28 cellular contexts compared by ENCODE assay signal in the genomic region with DNA sequence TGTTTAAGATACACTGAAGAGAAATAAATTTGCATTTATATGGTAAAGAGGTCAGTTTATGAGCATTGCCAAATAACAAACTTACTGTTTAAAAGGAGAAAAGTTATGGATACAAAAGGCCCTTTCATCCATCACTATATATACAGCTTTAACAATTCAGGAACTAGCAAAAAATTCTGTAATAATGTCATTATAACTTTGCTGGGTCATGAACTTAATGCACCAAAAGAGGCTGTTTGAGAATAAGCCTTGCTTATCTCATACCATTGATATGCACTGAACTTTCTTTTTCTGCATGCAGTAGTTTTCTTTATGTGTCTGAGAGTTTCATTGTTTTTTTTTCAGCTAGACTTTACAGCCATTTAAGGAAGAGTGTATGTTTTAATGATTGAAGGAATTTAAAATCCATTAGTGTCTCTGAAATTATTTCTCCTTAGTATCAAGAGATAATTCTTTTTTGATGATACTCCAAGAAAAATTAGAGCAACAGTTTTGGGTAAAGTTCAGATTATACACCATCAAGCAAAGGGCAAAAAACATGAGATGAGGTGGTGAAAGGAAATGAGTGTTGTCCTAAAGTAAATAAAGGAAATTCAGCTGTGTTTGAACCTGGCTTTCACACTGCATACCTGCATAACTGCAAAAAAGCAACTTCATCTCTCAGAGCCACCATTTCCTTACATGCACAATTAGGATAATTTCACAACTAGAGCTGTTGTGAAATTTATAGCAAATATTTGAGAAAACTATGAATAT.
DNase-seq lines count a peak whose midpoint lies in the region; ATAC-seq, FAIRE-seq and TF ChIP-seq lines count a peak whose summit lies in the region.
"Had no signal": no experiment of that assay in that cellular context is flagged by ENCODE, and none has a peak within 500 bp of the region (broad histone marks: within the 10 kb centered on the region; RNA-seq: fewer than 3 reads in every experiment).

No MANE protein-coding gene starts in this region.

- FAIRE-seq in H1 (lab: Jason Lieb, UNC) = no peak
- FAIRE-seq: A204.1, RCC 7860 had no signal

- H3K36me3 ChIP-seq in ACC112 (ENCODE audit: insufficient read depth, low read length) (no peaks in the 10 kb centered on the region), H1 (ENCODE audit: control insufficient read depth in 2 of 4, insufficient read depth in 4 of 4, low read length in 3 of 4) (no peaks in the 10 kb centered on the region), left lung (no peaks in the 10 kb centered on the region), upper lobe of left lung (no peaks in the 10 kb centered on the region), SJCRH30 (no peaks in the 10 kb centered on the region)
- H3K36me3 ChIP-seq: HAP-1, MG63, uterus had no signal

- H3K56ac ChIP-seq in H1 (replicated peaks; ENCODE audit: insufficient read length, low read depth, low read length) = no peak overlapping the region

- H3K4me1 ChIP-seq in ACC112 (ENCODE audit: control insufficient read depth, insufficient read depth, low read length, unreplicated experiment) (peaks cover 8% of the 10 kb centered on the region), H1 (replicated peaks in 1 of 4; ENCODE audit: control insufficient read depth in 3 of 4, insufficient read depth in 4 of 4, low read length in 3 of 4) (no peaks in the 10 kb centered on the region), left lung (no peaks in the 10 kb centered on the region), upper lobe of left lung (no peaks in the 10 kb centered on the region), SJCRH30 (no peaks in the 10 kb centered on the region)
- H3K4me1 ChIP-seq: uterus had no signal

- POLR2A ChIA-PET in H1 (lab: Charles Lee; ENCODE audit: partially characterized antibody) = no interaction called here

- H3K4me3 ChIP-seq in ACC112 (ENCODE audit: low read depth, low read length) (no peak overlapping the region), H1 (ENCODE audit: extremely low read depth in 1 of 4, insufficient read depth in 2 of 4, low read depth in 3 of 4, low read length in 4 of 4) (no peak overlapping the region), left lung (no peak overlapping the region), upper lobe of left lung (no peak overlapping the region), SJCRH30 (no peak overlapping the region)
- H3K4me3 ChIP-seq: dorsolateral prefrontal cortex, HAP-1, MG63, uterus had no signal

- intact Hi-C loops in left lung (cut with DNase I) = no loop called here

- no peaks in the 10 kb centered on the region for H3K9me3 ChIP-seq in H1 (ENCODE audit: insufficient read depth in 2 of 2, low read depth in 1 of 2, low read length in 1 of 2)
- no peaks in the 10 kb centered on the region for H3K9me3 ChIP-seq in left lung
- H3K9me3 ChIP-seq in upper lobe of left lung = no peaks in the 10 kb centered on the region
- no peaks in the 10 kb centered on the region for H3K9me3 ChIP-seq in SJCRH30 (replicated peaks)
- H3K9me3 ChIP-seq: HAP-1, MG63, uterus had no signal

- no peak overlapping the region for H2AK5ac ChIP-seq in H1 (ENCODE audit: low read depth, low read length)

- no peaks in the 10 kb centered on the region for H3K23me2 ChIP-seq in H1 (ENCODE audit: low read depth, low read length)

- H4K91ac ChIP-seq in H1 (replicated peaks; ENCODE audit: insufficient read length, low read length) = no peak overlapping the region

- H2BK120ac ChIP-seq in H1 (replicated peaks; ENCODE audit: low read depth, low read length) = no peak overlapping the region

- no peak overlapping the region for H2BK12ac ChIP-seq in H1 (ENCODE audit: low read depth, low read length)

- H3K27me3 ChIP-seq in ACC112 (ENCODE audit: insufficient read depth, low read length) = no peaks in the 10 kb centered on the region
- no peaks in the 10 kb centered on the region for H3K27me3 ChIP-seq in H1 (replicated peaks in 1 of 4; ENCODE audit: control insufficient read depth in 3 of 4, extremely low read depth in 1 of 4, insufficient read depth in 3 of 4, low read length in 3 of 4)
- H3K27me3 ChIP-seq in left lung = no peaks in the 10 kb centered on the region
- H3K27me3 ChIP-seq in upper lobe of left lung = no peaks in the 10 kb centered on the region
- no peaks in the 10 kb centered on the region for H3K27me3 ChIP-seq in SJCRH30
- H3K27me3 ChIP-seq: MG63, uterus had no signal

- TF ChIP-seq POLR2A in H1 (IDR thresholded peaks at IDR 0.05; ENCODE audit: control extremely low read depth in 1 of 2, low read depth in 2 of 2, low read length in 2 of 2) = no peak
- no peak for TF ChIP-seq POLR2A in upper lobe of left lung (IDR thresholded peaks at IDR 0.05)

- H3K4me1 Mint-ChIP-seq in glutamatergic neuron (ENCODE audit: low read depth, unreplicated experiment) = no peaks in the 10 kb centered on the region
- H3K4me1 Mint-ChIP-seq: activated CD4-positive, alpha-beta T cell treated with anti-CD3 and anti-CD28 coated beads for 36 hours; memory B cell; T-helper 17 cell had no signal

- no peak overlapping the region for H2BK15ac ChIP-seq in H1 (ENCODE audit: low read length)

- TF ChIP-seq RAD21 in H1 (IDR thresholded peaks at IDR 0.05 in 1 of 2, conservative IDR thresholded peaks at IDR 0.05 in 1 of 2; ENCODE audit: low read depth in 2 of 2, low read length in 2 of 2) = no peak

- H3K9me3 Mint-ChIP-seq in glutamatergic neuron (ENCODE audit: unreplicated experiment) = no peaks in the 10 kb centered on the region
- H3K9me3 Mint-ChIP-seq: CD4-positive, alpha-beta T cell; memory B cell had no signal

- TF ChIP-seq EP300 in H1 (IDR thresholded peaks at IDR 0.05; ENCODE audit: borderline replicate concordance in 1 of 2, low read depth in 2 of 2, low read length in 2 of 2) = no peak
- no peak for TF ChIP-seq EP300 in upper lobe of left lung (IDR thresholded peaks at IDR 0.05)

- H4K8ac ChIP-seq in H1 (ENCODE audit: extremely low read depth, insufficient read depth, low read length) = no peak overlapping the region

- H3K9ac ChIP-seq in H1 (replicated peaks in 1 of 4; ENCODE audit: extremely low read depth in 1 of 4, low read depth in 3 of 4, low read length in 3 of 4) = no peak overlapping the region

- CTCF ChIA-PET in H1 (lab: Charles Lee; ENCODE audit: partially characterized antibody) = interaction anchor here (0.7 kb wide), 1 partner anchor 162 kb away, joined by 4 read pairs; no protein-coding TSS in a partner anchor

- H4K5ac ChIP-seq in H1 (ENCODE audit: insufficient read length, low read depth, low read length) = no peak overlapping the region

- no peak overlapping the region for H2BK5ac ChIP-seq in H1 (ENCODE audit: low read depth, low read length)

- H3K23ac ChIP-seq in H1 (ENCODE audit: insufficient read length) = no peak overlapping the region

- H3K4me3 Mint-ChIP-seq in glutamatergic neuron (ENCODE audit: unreplicated experiment) = no peak overlapping the region
- H3K4me3 Mint-ChIP-seq: activated CD4-positive, alpha-beta T cell treated with anti-CD3 and anti-CD28 coated beads for 36 hours; activated T-cell treated with anti-CD3 and anti-CD28 coated beads, Interleukin-2, amount 50 U/mL, for 24 hours; CD4-positive, alpha-beta T cell; memory B cell; T-helper 17 cell had no signal

- DNase-seq in HT1080 (ENCODE audit: low read depth) = peak; percentile 27
- DNase-seq in H1 (ENCODE audit: low read depth in 1 of 2, low spot score in 2 of 2) = no peak
- DNase-seq in left lung = no peak
- DNase-seq in glutamatergic neuron = no peak
- no peak for DNase-seq in upper lobe of left lung
- DNase-seq in SJCRH30 = no peak
- no peak for DNase-seq in hippocampal formation (lab: John Stamatoyannopoulos, UW)
- DNase-seq: activated CD4-positive, alpha-beta T cell treated with anti-CD3 and anti-CD28 coated beads for 36 hours; activated gamma-delta T cell treated with Interleukin-2 at 50 U/mL for 16 hours; activated T-cell treated with anti-CD3 and anti-CD28 coated beads, Interleukin-2, amount 50 U/mL, for 24 hours; AML-193; CD4-positive, alpha-beta T cell; cerebellar nuclear complex; dorsolateral prefrontal cortex; head of caudate nucleus; KG1; left cardiac atrium; MG63; NCI-H2029 treated with DMSO at 0.1 percent for 48 hours; NCI-H748 treated with DMSO at 0.1 percent for 48 hours; stimulated activated naive CD4-positive, alpha-beta T cell; T-helper 17 cell; uterus had no signal

- ATAC-seq in left lung (peak; percentile 49), upper lobe of left lung (ENCODE audit: low FRiP score in 2 of 2) (no peak)
- ATAC-seq: activated CD4-positive, alpha-beta T cell treated with anti-CD3 and anti-CD28 coated beads for 36 hours; left cardiac atrium; T-helper 17 cell had no signal

- no peaks in the 10 kb centered on the region for H3K79me1 ChIP-seq in H1 (ENCODE audit: low read depth, low read length)

- no peak overlapping the region for H3K18ac ChIP-seq in H1 (ENCODE audit: extremely low read depth, low read length)

- peak overlapping the region; percentile 39 for H2AFZ ChIP-seq in ACC112 (ENCODE audit: low read length, unreplicated experiment)
- no peak overlapping the region for H2AFZ ChIP-seq in H1 (ENCODE audit: low read length)

- TF ChIP-seq CTCF in H1 (IDR thresholded peaks at IDR 0.05; ENCODE audit: control extremely low read depth in 1 of 3, insufficient read depth in 1 of 3, low read depth in 1 of 3, low read length in 3 of 3) (no peak), left lung (IDR thresholded peaks at IDR 0.05) (no peak), glutamatergic neuron (IDR thresholded peaks at IDR 0.05; ENCODE audit: partially characterized antibody, unreplicated experiment) (no peak), upper lobe of left lung (IDR thresholded peaks at IDR 0.05) (no peak)

- H3K79me2 ChIP-seq in ACC112 (ENCODE audit: control insufficient read depth, insufficient read depth, low read length, unreplicated experiment) (no peaks in the 10 kb centered on the region), H1 (ENCODE audit: control insufficient read depth in 1 of 2, insufficient read depth in 2 of 2, low read length in 2 of 2) (no peaks in the 10 kb centered on the region)

- H2BK20ac ChIP-seq in H1 (ENCODE audit: low read length) = no peak overlapping the region

- no peaks in the 10 kb centered on the region for H3K36me3 Mint-ChIP-seq in glutamatergic neuron (ENCODE audit: unreplicated experiment)
- H3K36me3 Mint-ChIP-seq: memory B cell had no signal

- no peak overlapping the region for H3K4ac ChIP-seq in H1 (replicated peaks; ENCODE audit: insufficient read length, low read depth, low read length)

- no peak overlapping the region for H3K27ac ChIP-seq in ACC112 (ENCODE audit: low read depth, low read length)
- H3K27ac ChIP-seq in H1 (ENCODE audit: low read depth, low read length) = no peak overlapping the region
- H3K27ac ChIP-seq in left lung = no peak overlapping the region
- no peak overlapping the region for H3K27ac ChIP-seq in upper lobe of left lung
- no peak overlapping the region for H3K27ac ChIP-seq in SJCRH30
- H3K27ac ChIP-seq: dorsolateral prefrontal cortex, uterus had no signal

- 0 out of 4 replicates have a peak overlapping the region, but pooled peaks of 1 of the 2 experiments have one; percentile 15 for H3K4me2 ChIP-seq in H1 (ENCODE audit: insufficient read depth in 1 of 2, low read depth in 2 of 2, low read length in 2 of 2)

- H3K27me3 Mint-ChIP-seq in glutamatergic neuron (ENCODE audit: unreplicated experiment) = no peaks in the 10 kb centered on the region
- H3K27me3 Mint-ChIP-seq: activated CD4-positive, alpha-beta T cell treated with anti-CD3 and anti-CD28 coated beads for 36 hours; activated T-cell treated with anti-CD3 and anti-CD28 coated beads, Interleukin-2, amount 50 U/mL, for 24 hours; CD4-positive, alpha-beta T cell; memory B cell; T-helper 17 cell had no signal

- H3K27ac Mint-ChIP-seq in glutamatergic neuron (ENCODE audit: unreplicated experiment) = no peak overlapping the region
- H3K27ac Mint-ChIP-seq: activated CD4-positive, alpha-beta T cell treated with anti-CD3 and anti-CD28 coated beads for 36 hours; activated T-cell treated with anti-CD3 and anti-CD28 coated beads, Interleukin-2, amount 50 U/mL, for 24 hours; CD4-positive, alpha-beta T cell; memory B cell; T-helper 17 cell had no signal

- H4K20me1 ChIP-seq in H1 (replicated peaks in 1 of 2; ENCODE audit: control insufficient read depth in 1 of 2, insufficient read depth in 2 of 2, low read length in 2 of 2) = no peaks in the 10 kb centered on the region

- H3K14ac ChIP-seq in H1 (ENCODE audit: insufficient read length) = no peak overlapping the region
